Comparison of ENCODE assay signal across 11 cellular contexts in genomic region chr10:132506711-132507466, GRCh38. TPM values are rescaled to one million over a fixed set of nuclear protein-coding genes. Genes with fewer than 3 reads are reported as not detected.
A peak's percentile ranks its signal among the peaks of the same experiment; 100 is the strongest.
DNase-seq lines count a peak whose midpoint lies in the region; ATAC-seq and TF ChIP-seq lines count a peak whose summit lies in the region.
"Had no signal": no experiment of that assay in that cellular context is flagged by ENCODE, and none has a peak within 500 bp of the region (broad histone marks: within the 10 kb centered on the region; RNA-seq: fewer than 3 reads in every experiment).

No MANE protein-coding gene starts in this region.

- H3K36me3 Mint-ChIP-seq in stimulated activated effector memory CD8-positive, alpha-beta T cell treated with anti-CD3 and anti-CD28 coated beads, Interleukin-12 subunit alpha, Interleukin-12 subunit beta, amount 100 ng/mL, for 72 hours = no peaks in the 10 kb centered on the region
- H3K36me3 Mint-ChIP-seq: neural progenitor cell had no signal

- H3K4me1 Mint-ChIP-seq in stimulated activated effector memory CD8-positive, alpha-beta T cell treated with anti-CD3 and anti-CD28 coated beads, Interleukin-12 subunit alpha, Interleukin-12 subunit beta, amount 100 ng/mL, for 72 hours = peaks cover 4% of the 10 kb centered on the region

- H3K4me3 Mint-ChIP-seq in stimulated activated effector memory CD8-positive, alpha-beta T cell treated with anti-CD3 and anti-CD28 coated beads, Interleukin-12 subunit alpha, Interleukin-12 subunit beta, amount 100 ng/mL, for 72 hours = no peak overlapping the region
- H3K4me3 Mint-ChIP-seq: dendritic cell treated with granulocyte-macrophage colony-stimulating factor and Interleukin-4, amounts not matched to agents 40 ng/mL and 50 ng/mL, for 4 days; neural progenitor cell had no signal

- intact Hi-C loops in cardiac septum (cut with DNase I) = loop anchor here (5.0 kb wide), 1 partner anchor 70 kb away; no protein-coding TSS in a partner anchor

- H3K27ac Mint-ChIP-seq in stimulated activated effector memory CD8-positive, alpha-beta T cell treated with anti-CD3 and anti-CD28 coated beads, Interleukin-12 subunit alpha, Interleukin-12 subunit beta, amount 100 ng/mL, for 72 hours = no peak overlapping the region
- H3K27ac Mint-ChIP-seq: dendritic cell treated with granulocyte-macrophage colony-stimulating factor and Interleukin-4, amounts not matched to agents 40 ng/mL and 50 ng/mL, for 4 days; neural progenitor cell had no signal

- DNase-seq in GM03348 (ENCODE audit: low spot score) = peak; percentile 89
- DNase-seq in cardiac septum (ENCODE audit: low spot score) = peak; percentile 63
- DNase-seq in stimulated activated effector memory CD8-positive, alpha-beta T cell treated with anti-CD3 and anti-CD28 coated beads, Interleukin-12 subunit alpha, Interleukin-12 subunit beta, amount 100 ng/mL, for 72 hours (ENCODE audit: low spot score in 2 of 2) = no peak
- DNase-seq in NCI-H446 (lab: John Stamatoyannopoulos, UW) = no peak
- DNase-seq: activated T-cell treated with anti-CD3 and anti-CD28 coated beads, Interleukin-2, amount 50 U/mL, for 1 hour; NCI-H446 treated with DMSO at 0.1 percent for 48 hours had no signal

- ATAC-seq in SK-N-SH treated with all-trans-retinoic acid at 6 μM for 48 hours = peak; percentile 95
- ATAC-seq in stimulated activated effector memory CD8-positive, alpha-beta T cell treated with anti-CD3 and anti-CD28 coated beads, Interleukin-12 subunit alpha, Interleukin-12 subunit beta, amount 100 ng/mL, for 72 hours = peak; percentile 43
- no peak for ATAC-seq in HG03439 (IDR thresholded peaks at IDR 0.05; ENCODE audit: unreplicated experiment)
- ATAC-seq in GM21390 (IDR thresholded peaks at IDR 0.05; ENCODE audit: unreplicated experiment) = no peak

- H3K9me3 Mint-ChIP-seq in stimulated activated effector memory CD8-positive, alpha-beta T cell treated with anti-CD3 and anti-CD28 coated beads, Interleukin-12 subunit alpha, Interleukin-12 subunit beta, amount 100 ng/mL, for 72 hours = no peaks in the 10 kb centered on the region
- H3K9me3 Mint-ChIP-seq: dendritic cell treated with granulocyte-macrophage colony-stimulating factor and Interleukin-4, amounts not matched to agents 40 ng/mL and 50 ng/mL, for 4 days had no signal

TF ChIP-seq in SK-N-SH treated with all-trans-retinoic acid at 6 μM for 48 hours, 23 proteins besides CTCF, POLR2A, EP300 and RAD21:
- TF ChIP-seq ISL1 (CRISPR knock-in tag; IDR thresholded peaks at IDR 0.05) (no peak), POU6F1 (CRISPR knock-in tag; IDR thresholded peaks at IDR 0.05; ENCODE audit: borderline replicate concordance, low read depth) (no peak), TCF4 (CRISPR knock-in tag; IDR thresholded peaks at IDR 0.05; ENCODE audit: borderline replicate concordance) (no peak), BACH2 (CRISPR knock-in tag; IDR thresholded peaks at IDR 0.05; ENCODE audit: borderline replicate concordance) (no peak), CSRNP3 (CRISPR knock-in tag; IDR thresholded peaks at IDR 0.05) (no peak), ZFP30 (CRISPR knock-in tag; IDR thresholded peaks at IDR 0.05) (no peak), CREB5 (CRISPR knock-in tag; IDR thresholded peaks at IDR 0.05; ENCODE audit: low read depth) (no peak), ESRRG (CRISPR knock-in tag; IDR thresholded peaks at IDR 0.05) (no peak), OSR1 (CRISPR knock-in tag; IDR thresholded peaks at IDR 0.05) (no peak), CSDC2 (CRISPR knock-in tag; IDR thresholded peaks at IDR 0.05) (no peak), ZFP3 (CRISPR knock-in tag; IDR thresholded peaks at IDR 0.05) (no peak), RARB (CRISPR knock-in tag; IDR thresholded peaks at IDR 0.05) (no peak), ARNTL (CRISPR knock-in tag; IDR thresholded peaks at IDR 0.05; ENCODE audit: borderline replicate concordance, low read depth) (no peak), SNAI2 (CRISPR knock-in tag; IDR thresholded peaks at IDR 0.05) (no peak), GLIS3 (CRISPR knock-in tag; IDR thresholded peaks at IDR 0.05) (no peak)

RNA-seq across cellular contexts. Expression of gene INPP5A, which starts 30.7 kb away (rescaled TPM):
- total RNA-seq in cardiac septum = 121 TPM

Comparison
In these comparisons a context has a peak if more than half of its experiments do, and no peak if none do; other contexts are left out.
1. DNase-seq: peak in GM03348 (single experiment) and cardiac septum (single experiment); none in stimulated activated effector memory CD8-positive, alpha-beta T cell treated with anti-CD3 and anti-CD28 coated beads, Interleukin-12 subunit alpha, Interleukin-12 subunit beta, amount 100 ng/mL, for 72 hours (0 of 2) and NCI-H446 (0 of 2).
2. ATAC-seq: peak in SK-N-SH treated with all-trans-retinoic acid at 6 μM for 48 hours (single experiment) and stimulated activated effector memory CD8-positive, alpha-beta T cell treated with anti-CD3 and anti-CD28 coated beads, Interleukin-12 subunit alpha, Interleukin-12 subunit beta, amount 100 ng/mL, for 72 hours (single experiment); none in HG03439 (single experiment) and GM21390 (single experiment).